In genomic region chr5:90329911-90330310, GRCh38 we compare ENCODE assay signal across 11 cellular contexts.
"Had no signal": no experiment of that assay in that cellular context is flagged by ENCODE, and none has a peak within 500 bp of the region (broad histone marks: within the 10 kb centered on the region; RNA-seq: fewer than 3 reads in every experiment).

No MANE protein-coding gene starts in this region.

- H3K9me3 ChIP-seq: HAP-1 had no signal

- H3K9ac ChIP-seq: GM23248 had no signal

- DNase-seq: GM23248, GOT3, H7, HFFc6, IMR-90, Kasumi-1, KG1 had no signal

- H2AFZ ChIP-seq: GM23248 had no signal

- H3K27ac ChIP-seq: GM23248 had no signal

- FAIRE-seq: HTR-8/SVneo had no signal

- H3K4me1 ChIP-seq: HAP-1 had no signal

- ATAC-seq: HCT116, K562 had no signal

- H3K4me3 ChIP-seq: GM23248, HAP-1, K562 had no signal

- H3K36me3 ChIP-seq: HAP-1 had no signal
